Comparison of ENCODE assay signal across 35 cellular contexts in genomic region chr14:97564334-97564733, GRCh38.
"Had no signal": no experiment of that assay in that cellular context is flagged by ENCODE, and none has a peak within 500 bp of the region (broad histone marks: within the 10 kb centered on the region; RNA-seq: fewer than 3 reads in every experiment).

No MANE protein-coding gene starts in this region.

- H3K4me3 ChIP-seq: MG63 had no signal

- H3K36me3 ChIP-seq: MG63 had no signal

- DNase-seq: Karpas-422, Kasumi-1, MG63, MM.1S, MV-4-11, NCI-H1048, NCI-H1092, NCI-H1092 treated with DMSO at 0.1 percent for 48 hours, NCI-H1105, NCI-H1105 treated with DMSO at 0.1 percent for 48 hours, NCI-H1417, NCI-H1417 treated with DMSO at 0.1 percent for 48 hours, NCI-H1436, NCI-H1436 treated with DMSO at 0.1 percent for 48 hours, NCI-H146, NCI-H1694, NCI-H1694 treated with DMSO at 0.1 percent for 48 hours, NCI-H187, NCI-H187 treated with DMSO at 0.1 percent for 48 hours, NCI-H1930, NCI-H2029, NCI-H2029 treated with DMSO at 0.1 percent for 48 hours, NCI-H2081, NCI-H2081 treated with DMSO at 0.1 percent for 48 hours, NCI-H2107, NCI-H2171, NCI-H2171 treated with DMSO at 0.1 percent for 48 hours, NCI-H2227 treated with DMSO at 0.1 percent for 48 hours, NCI-H226, NCI-H345, NCI-H446, NCI-H446 treated with DMSO at 0.1 percent for 48 hours, NCI-H510A, NCI-H510A treated with DMSO at 0.1 percent for 48 hours, NCI-H524 had no signal

- H3K27me3 ChIP-seq: MG63 had no signal

- H3K9me3 ChIP-seq: MG63 had no signal
